9 cellular contexts compared by ENCODE assay signal in genomic region chr19:16036941-16037340, GRCh38.
"Had no signal": no experiment of that assay in that cellular context is flagged by ENCODE, and none has a peak within 500 bp of the region (broad histone marks: within the 10 kb centered on the region; RNA-seq: fewer than 3 reads in every experiment).

No MANE protein-coding gene starts in this region.

- H2AFZ ChIP-seq: GM23248 had no signal

- H3K4me1 ChIP-seq: HAP-1 had no signal

- ATAC-seq: HCT116, K562 had no signal

- H3K4me3 ChIP-seq: GM23248, HAP-1, K562 had no signal

- DNase-seq: GM23248, GOT3, HFFc6, IMR-90, KG1 had no signal

- H3K36me3 ChIP-seq: HAP-1 had no signal

- H3K27ac ChIP-seq: GM23248, HL-60 had no signal

- H3K9me3 ChIP-seq: HAP-1 had no signal
